In genomic region chr22:33537059-33537458, GRCh38 we compare ENCODE assay signal across 16 cellular contexts.
DNase-seq lines count a peak whose midpoint lies in the region; ATAC-seq and TF ChIP-seq lines count a peak whose summit lies in the region.
"Had no signal": no experiment of that assay in that cellular context is flagged by ENCODE, and none has a peak within 500 bp of the region (broad histone marks: within the 10 kb centered on the region; RNA-seq: fewer than 3 reads in every experiment).

No MANE protein-coding gene starts in this region.

- H3K27ac Mint-ChIP-seq in progenitor cell of endocrine pancreas = peak overlapping the region; percentile 36
- H3K27ac Mint-ChIP-seq: CD4-positive, CD25-positive, alpha-beta regulatory T cell had no signal

- no peaks in the 10 kb centered on the region for H3K27me3 Mint-ChIP-seq in progenitor cell of endocrine pancreas
- H3K27me3 Mint-ChIP-seq: CD4-positive, CD25-positive, alpha-beta regulatory T cell had no signal

- H3K9me3 ChIP-seq in right atrium auricular region = no peaks in the 10 kb centered on the region
- no peaks in the 10 kb centered on the region for H3K9me3 ChIP-seq in heart right ventricle
- no peaks in the 10 kb centered on the region for H3K9me3 ChIP-seq in vagina
- H3K9me3 ChIP-seq: BLaER1 treated with 17β-estradiol and CSF1 and Interleukin-3, amounts not matched to agents 10 nM and 100 nM had no signal

- no peak for DNase-seq in Right ventricle myocardium inferior (ENCODE audit: missing footprints)
- no peak for DNase-seq in right atrium auricular region (ENCODE audit: low spot score)
- peak in 1 of 2 donors; percentile 15 for DNase-seq in heart right ventricle
- no peak for DNase-seq in progenitor cell of endocrine pancreas (ENCODE audit: low spot score, unreplicated experiment)
- no peak for DNase-seq in vagina (ENCODE audit: extremely low spot score in 2 of 2)
- DNase-seq in GM19240 (ENCODE audit: insufficient read length, low spot score) = no peak
- DNase-seq in midbrain (lab: John Stamatoyannopoulos, UW) = no peak
- DNase-seq: 8988T; ACHN; CD4-positive, CD25-positive, alpha-beta regulatory T cell; DMS53; GM23248 had no signal

- WGBS in heart right ventricle, 2 donors = 70 to 82% methylated on average over 9 of the region's 9 CpGs

- no peaks in the 10 kb centered on the region for H3K9me3 Mint-ChIP-seq in progenitor cell of endocrine pancreas (ENCODE audit: low read depth)

- H3K36me3 Mint-ChIP-seq in progenitor cell of endocrine pancreas (ENCODE audit: insufficient read depth) = peaks cover 15% of the 10 kb centered on the region
- H3K36me3 Mint-ChIP-seq: CD4-positive, CD25-positive, alpha-beta regulatory T cell had no signal

- H3K36me3 ChIP-seq in right atrium auricular region = no peaks in the 10 kb centered on the region
- H3K36me3 ChIP-seq in heart right ventricle = no peaks in the 10 kb centered on the region
- H3K36me3 ChIP-seq in vagina = no peaks in the 10 kb centered on the region

- peak; percentile 60 for ATAC-seq in Right ventricle myocardium inferior
- peak in 3 of 8 donors; percentile 11 to 39 (median 32) for ATAC-seq in heart right ventricle
- no peak for ATAC-seq in HG02970 (IDR thresholded peaks at IDR 0.05; ENCODE audit: low FRiP score, unreplicated experiment)
- ATAC-seq: HCT116 had no signal

- H3K4me1 Mint-ChIP-seq in progenitor cell of endocrine pancreas (ENCODE audit: low read depth) = peaks cover 38% of the 10 kb centered on the region
- H3K4me1 Mint-ChIP-seq: CD4-positive, CD25-positive, alpha-beta regulatory T cell had no signal

- intact Hi-C loops in Right ventricle myocardium inferior (cut with DNase I) (no loop called here), heart right ventricle (cut with DNase I) (no loop called here), vagina (cut with DNase I) (loop anchor here (10.0 kb wide), 2 partner anchors 118 to 388 kb away; partner anchors contain the start of gene LARGE1)

- TF ChIP-seq POLR2A in vagina (IDR thresholded peaks at IDR 0.05) = no peak

- H3K4me1 ChIP-seq in right atrium auricular region (peaks cover 0 to 37% of the 10 kb centered on the region in 2 donors), heart right ventricle (peaks cover 11 to 62% (median 39%) of the 10 kb centered on the region in 9 donors), vagina (peaks cover 52% of the 10 kb centered on the region)

- H3K27me3 ChIP-seq in right atrium auricular region (no peaks in the 10 kb centered on the region), heart right ventricle (no peaks in the 10 kb centered on the region), vagina (no peaks in the 10 kb centered on the region)
- H3K27me3 ChIP-seq: BLaER1 treated with 17β-estradiol and CSF1 and Interleukin-3, amounts not matched to agents 10 nM and 100 nM had no signal

- H3K27ac ChIP-seq in right atrium auricular region (no peak overlapping the region), heart right ventricle (peak overlapping the region in 9 of 10 donors; percentile 2 to 72 (median 47)), vagina (peak overlapping the region; percentile 45)
- H3K27ac ChIP-seq: BLaER1 treated with 17β-estradiol and CSF1 and Interleukin-3, amounts not matched to agents 10 nM and 100 nM; GM23248; HL-60 had no signal

- TF ChIP-seq CTCF in right atrium auricular region (IDR thresholded peaks at IDR 0.05) (no peak), heart right ventricle (IDR thresholded peaks at IDR 0.05) (no peak), progenitor cell of endocrine pancreas (IDR thresholded peaks at IDR 0.05; ENCODE audit: unreplicated experiment) (no peak), vagina (IDR thresholded peaks at IDR 0.05) (no peak)

- no peak overlapping the region for H3K4me3 Mint-ChIP-seq in progenitor cell of endocrine pancreas (ENCODE audit: low read depth)
- H3K4me3 Mint-ChIP-seq: CD4-positive, CD25-positive, alpha-beta regulatory T cell had no signal

- no peak overlapping the region for H3K4me3 ChIP-seq in right atrium auricular region
- no peak overlapping the region for H3K4me3 ChIP-seq in heart right ventricle
- no peak overlapping the region for H3K4me3 ChIP-seq in vagina
- H3K4me3 ChIP-seq: BLaER1 treated with 17β-estradiol and CSF1 and Interleukin-3, amounts not matched to agents 10 nM and 100 nM; GM23248 had no signal

Comparison
In these comparisons a context has a peak if more than half of its experiments do, and no peak if none do; other contexts are left out.
1. H3K27ac ChIP-seq: peak in heart right ventricle (9 of 10) and vagina (single experiment); none in right atrium auricular region (0 of 2).